ENCODE assay signal across 1 cellular context in genomic region chr19:40144947-40145748, GRCh38.
TF ChIP-seq lines count a peak whose summit lies in the region.

No MANE protein-coding gene starts in this region.

TF ChIP-seq in GM23338, 12 proteins besides CTCF, POLR2A, EP300 and RAD21:
- TF ChIP-seq, protein P1, sequence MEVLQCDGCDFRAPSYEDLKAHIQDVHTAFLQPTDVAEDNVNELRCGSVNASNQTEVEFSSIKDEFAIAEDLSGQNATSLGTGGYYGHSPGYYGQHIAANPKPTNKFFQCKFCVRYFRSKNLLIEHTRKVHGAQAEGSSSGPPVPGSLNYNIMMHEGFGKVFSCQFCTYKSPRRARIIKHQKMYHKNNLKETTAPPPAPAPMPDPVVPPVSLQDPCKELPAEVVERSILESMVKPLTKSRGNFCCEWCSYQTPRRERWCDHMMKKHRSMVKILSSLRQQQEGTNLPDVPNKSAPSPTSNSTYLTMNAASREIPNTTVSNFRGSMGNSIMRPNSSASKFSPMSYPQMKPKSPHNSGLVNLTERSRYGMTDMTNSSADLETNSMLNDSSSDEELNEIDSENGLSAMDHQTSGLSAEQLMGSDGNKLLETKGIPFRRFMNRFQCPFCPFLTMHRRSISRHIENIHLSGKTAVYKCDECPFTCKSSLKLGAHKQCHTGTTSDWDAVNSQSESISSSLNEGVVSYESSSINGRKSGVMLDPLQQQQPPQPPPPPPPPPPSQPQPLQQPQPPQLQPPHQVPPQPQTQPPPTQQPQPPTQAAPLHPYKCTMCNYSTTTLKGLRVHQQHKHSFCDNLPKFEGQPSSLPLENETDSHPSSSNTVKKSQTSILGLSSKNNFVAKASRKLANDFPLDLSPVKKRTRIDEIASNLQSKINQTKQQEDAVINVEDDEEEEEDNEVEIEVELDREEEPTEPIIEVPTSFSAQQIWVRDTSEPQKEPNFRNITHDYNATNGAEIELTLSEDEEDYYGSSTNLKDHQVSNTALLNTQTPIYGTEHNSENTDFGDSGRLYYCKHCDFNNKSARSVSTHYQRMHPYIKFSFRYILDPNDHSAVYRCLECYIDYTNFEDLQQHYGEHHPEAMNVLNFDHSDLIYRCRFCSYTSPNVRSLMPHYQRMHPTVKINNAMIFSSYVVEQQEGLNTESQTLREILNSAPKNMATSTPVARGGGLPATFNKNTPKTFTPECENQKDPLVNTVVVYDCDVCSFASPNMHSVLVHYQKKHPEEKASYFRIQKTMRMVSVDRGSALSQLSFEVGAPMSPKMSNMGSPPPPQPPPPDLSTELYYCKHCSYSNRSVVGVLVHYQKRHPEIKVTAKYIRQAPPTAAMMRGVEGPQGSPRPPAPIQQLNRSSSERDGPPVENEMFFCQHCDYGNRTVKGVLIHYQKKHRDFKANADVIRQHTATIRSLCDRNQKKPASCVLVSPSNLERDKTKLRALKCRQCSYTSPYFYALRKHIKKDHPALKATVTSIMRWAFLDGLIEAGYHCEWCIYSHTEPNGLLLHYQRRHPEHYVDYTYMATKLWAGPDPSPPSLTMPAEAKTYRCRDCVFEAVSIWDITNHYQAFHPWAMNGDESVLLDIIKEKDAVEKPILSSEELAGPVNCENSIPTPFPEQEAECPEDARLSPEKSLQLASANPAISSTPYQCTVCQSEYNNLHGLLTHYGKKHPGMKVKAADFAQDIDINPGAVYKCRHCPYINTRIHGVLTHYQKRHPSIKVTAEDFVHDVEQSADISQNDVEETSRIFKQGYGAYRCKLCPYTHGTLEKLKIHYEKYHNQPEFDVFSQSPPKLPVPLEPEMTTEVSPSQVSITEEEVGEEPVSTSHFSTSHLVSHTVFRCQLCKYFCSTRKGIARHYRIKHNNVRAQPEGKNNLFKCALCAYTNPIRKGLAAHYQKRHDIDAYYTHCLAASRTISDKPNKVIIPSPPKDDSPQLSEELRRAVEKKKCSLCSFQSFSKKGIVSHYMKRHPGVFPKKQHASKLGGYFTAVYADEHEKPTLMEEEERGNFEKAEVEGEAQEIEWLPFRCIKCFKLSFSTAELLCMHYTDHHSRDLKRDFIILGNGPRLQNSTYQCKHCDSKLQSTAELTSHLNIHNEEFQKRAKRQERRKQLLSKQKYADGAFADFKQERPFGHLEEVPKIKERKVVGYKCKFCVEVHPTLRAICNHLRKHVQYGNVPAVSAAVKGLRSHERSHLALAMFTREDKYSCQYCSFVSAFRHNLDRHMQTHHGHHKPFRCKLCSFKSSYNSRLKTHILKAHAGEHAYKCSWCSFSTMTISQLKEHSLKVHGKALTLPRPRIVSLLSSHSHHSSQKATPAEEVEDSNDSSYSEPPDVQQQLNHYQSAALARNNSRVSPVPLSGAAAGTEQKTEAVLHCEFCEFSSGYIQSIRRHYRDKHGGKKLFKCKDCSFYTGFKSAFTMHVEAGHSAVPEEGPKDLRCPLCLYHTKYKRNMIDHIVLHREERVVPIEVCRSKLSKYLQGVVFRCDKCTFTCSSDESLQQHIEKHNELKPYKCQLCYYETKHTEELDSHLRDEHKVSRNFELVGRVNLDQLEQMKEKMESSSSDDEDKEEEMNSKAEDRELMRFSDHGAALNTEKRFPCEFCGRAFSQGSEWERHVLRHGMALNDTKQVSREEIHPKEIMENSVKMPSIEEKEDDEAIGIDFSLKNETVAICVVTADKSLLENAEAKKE (CRISPR knock-in tag; IDR thresholded peaks at IDR 0.05): no peak
- no peak for TF ChIP-seq ZNF114 (CRISPR knock-in tag; IDR thresholded peaks at IDR 0.05)
- TF ChIP-seq EZH2phosphoT487 (IDR thresholded peaks at IDR 0.05; ENCODE audit: unreplicated experiment): no peak
- TF ChIP-seq EZH2 (IDR thresholded peaks at IDR 0.05; ENCODE audit: low read depth, unreplicated experiment): no peak
- no peak for TF ChIP-seq CREB1 (CRISPR knock-in tag; IDR thresholded peaks at IDR 0.05; ENCODE audit: low read depth)
- TF ChIP-seq, protein P2, sequence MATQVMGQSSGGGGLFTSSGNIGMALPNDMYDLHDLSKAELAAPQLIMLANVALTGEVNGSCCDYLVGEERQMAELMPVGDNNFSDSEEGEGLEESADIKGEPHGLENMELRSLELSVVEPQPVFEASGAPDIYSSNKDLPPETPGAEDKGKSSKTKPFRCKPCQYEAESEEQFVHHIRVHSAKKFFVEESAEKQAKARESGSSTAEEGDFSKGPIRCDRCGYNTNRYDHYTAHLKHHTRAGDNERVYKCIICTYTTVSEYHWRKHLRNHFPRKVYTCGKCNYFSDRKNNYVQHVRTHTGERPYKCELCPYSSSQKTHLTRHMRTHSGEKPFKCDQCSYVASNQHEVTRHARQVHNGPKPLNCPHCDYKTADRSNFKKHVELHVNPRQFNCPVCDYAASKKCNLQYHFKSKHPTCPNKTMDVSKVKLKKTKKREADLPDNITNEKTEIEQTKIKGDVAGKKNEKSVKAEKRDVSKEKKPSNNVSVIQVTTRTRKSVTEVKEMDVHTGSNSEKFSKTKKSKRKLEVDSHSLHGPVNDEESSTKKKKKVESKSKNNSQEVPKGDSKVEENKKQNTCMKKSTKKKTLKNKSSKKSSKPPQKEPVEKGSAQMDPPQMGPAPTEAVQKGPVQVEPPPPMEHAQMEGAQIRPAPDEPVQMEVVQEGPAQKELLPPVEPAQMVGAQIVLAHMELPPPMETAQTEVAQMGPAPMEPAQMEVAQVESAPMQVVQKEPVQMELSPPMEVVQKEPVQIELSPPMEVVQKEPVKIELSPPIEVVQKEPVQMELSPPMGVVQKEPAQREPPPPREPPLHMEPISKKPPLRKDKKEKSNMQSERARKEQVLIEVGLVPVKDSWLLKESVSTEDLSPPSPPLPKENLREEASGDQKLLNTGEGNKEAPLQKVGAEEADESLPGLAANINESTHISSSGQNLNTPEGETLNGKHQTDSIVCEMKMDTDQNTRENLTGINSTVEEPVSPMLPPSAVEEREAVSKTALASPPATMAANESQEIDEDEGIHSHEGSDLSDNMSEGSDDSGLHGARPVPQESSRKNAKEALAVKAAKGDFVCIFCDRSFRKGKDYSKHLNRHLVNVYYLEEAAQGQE (IDR thresholded peaks at IDR 0.05; ENCODE audit: unreplicated experiment): no peak
- TF ChIP-seq NANOG (IDR thresholded peaks at IDR 0.05; ENCODE audit: borderline replicate concordance): no peak
- TF ChIP-seq STAT1 (IDR thresholded peaks at IDR 0.05; ENCODE audit: unreplicated experiment): no peak
- TF ChIP-seq ETS1 (IDR thresholded peaks at IDR 0.05): no peak
TF ChIP-seq in GM23338: peak in this region for 0.
